7 cellular contexts compared by ENCODE assay signal in the genomic region with DNA sequence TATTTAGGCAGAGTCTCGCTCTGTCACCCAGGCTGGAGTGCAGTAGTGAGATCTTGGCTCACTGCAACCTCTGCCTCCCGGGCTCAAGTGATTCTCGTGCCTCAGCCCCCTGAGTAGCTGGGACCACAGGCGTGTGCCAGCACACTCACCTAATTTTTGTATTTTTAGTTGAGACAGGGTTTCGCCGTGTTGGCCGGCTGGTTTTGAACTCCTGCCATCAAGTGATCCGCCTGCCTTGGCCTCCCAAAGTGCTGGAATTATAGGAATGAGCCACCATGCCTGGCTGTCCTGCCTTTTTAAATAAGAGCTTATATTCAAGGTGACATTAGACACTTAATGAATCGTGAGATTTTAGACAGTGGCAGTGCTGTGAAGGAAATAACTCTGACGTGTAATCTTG. TPM values are rescaled to one million over a fixed set of nuclear protein-coding genes. Genes with fewer than 3 reads are reported as not detected.
DNase-seq lines count a peak whose midpoint lies in the region; ATAC-seq and TF ChIP-seq lines count a peak whose summit lies in the region.
"Not testable (repeated sequence)": the region's sequence is repeated elsewhere in the genome, so short reads cannot be mapped to it uniquely, and the experiment has no call there.

No MANE protein-coding gene starts in this region.

- peaks cover 17 to 72% of the 10 kb centered on the region in 2 experiments; a peak in 3 of 4 replicates for H3K79me1 ChIP-seq in IMR-90 (ENCODE audit: low read depth in 1 of 2, low read length in 2 of 2)

- not testable (repeated sequence) for H3K4ac ChIP-seq in IMR-90 (ENCODE audit: low read depth, low read length)

- H3K18ac ChIP-seq in IMR-90 (ENCODE audit: low read depth, low read length): not testable (repeated sequence)

- H4K20me1 ChIP-seq in IMR-90 (ENCODE audit: insufficient read depth, low read length) (peaks cover 82% of the 10 kb centered on the region), osteoblast (ENCODE audit: insufficient read depth, low read length) (peaks cover 51% of the 10 kb centered on the region)
- H4K20me1 ChIP-seq in fibroblast of lung (ENCODE audit: control insufficient read depth, extremely low read depth, insufficient read depth, low read length): not testable (repeated sequence)

- H3K27me3 ChIP-seq in IMR-90 (ENCODE audit: control insufficient read depth, insufficient read depth, low read length); ascending aorta; fibroblast of lung (ENCODE audit: control insufficient read depth, insufficient read depth, low read length); osteoblast (ENCODE audit: insufficient read depth, low read length): not testable (repeated sequence)

- peak overlapping the region; percentile 7; the same call in 1 of the 2 replicates for H2AK5ac ChIP-seq in IMR-90 (ENCODE audit: low read depth, low read length)

- intact Hi-C loops in IMR-90 (cut with micrococcal nuclease); ascending aorta (cut with DNase I); left ventricle myocardium superior (cut with micrococcal nuclease): not testable (repeated sequence)

- H2BK15ac ChIP-seq in IMR-90 (ENCODE audit: low read depth, low read length): not testable (repeated sequence)

- TF ChIP-seq POLR2A in IMR-90 (IDR thresholded peaks at IDR 0.05; ENCODE audit: low read depth, low read length): not testable (repeated sequence)

- not testable (repeated sequence) for H3K14ac ChIP-seq in IMR-90 (replicated peaks; ENCODE audit: low read depth, low read length)

- H4K5ac ChIP-seq in IMR-90 (ENCODE audit: low read depth, low read length): not testable (repeated sequence)

- in situ Hi-C loops in IMR-90 (cut with MboI; ENCODE audit: low sequenced_read_pairs): not testable (repeated sequence)

- H3K56ac ChIP-seq in IMR-90 (ENCODE audit: extremely low read depth, insufficient read depth, low read length): not testable (repeated sequence)

- dilution Hi-C loops in IMR-90 (cut with HindIII; ENCODE audit: low sequenced_read_pairs, unreplicated experiment): not testable (repeated sequence)

- H2BK120ac ChIP-seq in IMR-90 (ENCODE audit: low read depth, low read length): not testable (repeated sequence)

- peak overlapping the region; percentile 90 for H3K27ac Mint-ChIP-seq in chondrocyte (ENCODE audit: unreplicated experiment)
- peak overlapping the region; percentile 32 for H3K27ac Mint-ChIP-seq in stimulated activated effector memory CD8-positive, alpha-beta T cell treated with anti-CD3 and anti-CD28 coated beads, Interleukin-12 subunit alpha, Interleukin-12 subunit beta, amount 100 ng/mL, for 72 hours

- peaks cover 54% of the 10 kb centered on the region for H3K4me1 Mint-ChIP-seq in chondrocyte (ENCODE audit: low read depth)
- peaks cover 12% of the 10 kb centered on the region for H3K4me1 Mint-ChIP-seq in stimulated activated effector memory CD8-positive, alpha-beta T cell treated with anti-CD3 and anti-CD28 coated beads, Interleukin-12 subunit alpha, Interleukin-12 subunit beta, amount 100 ng/mL, for 72 hours

- not testable (repeated sequence) for H3K4me3 ChIP-seq in IMR-90 (ENCODE audit: insufficient read depth, low read depth, low read length); fibroblast of lung (replicated peaks in 1 of 4; ENCODE audit: control extremely low read depth in 1 of 4, insufficient read depth in 1 of 4, low read depth in 3 of 4, low read length in 4 of 4); osteoblast (ENCODE audit: insufficient read depth, low read length)
- H3K4me3 ChIP-seq in ascending aorta: peak overlapping the region in 1 of 2 donors; percentile 24

- peak overlapping the region; percentile 12; the same call in 1 of the 2 replicates for H3K9ac ChIP-seq in IMR-90 (ENCODE audit: low read depth, low read length)
- not testable (repeated sequence) for H3K9ac ChIP-seq in fibroblast of lung (ENCODE audit: insufficient read depth, low read length)

- POLR2A ChIA-PET in IMR-90 (lab: Charles Lee; ENCODE audit: unreplicated experiment): not testable (repeated sequence)

- not testable (repeated sequence) for DNase-seq in IMR-90; ascending aorta (ENCODE audit: low spot score in 2 of 2); left ventricle myocardium superior; osteoblast (ENCODE audit: insufficient read length, low spot score, missing footprints); stimulated activated effector memory CD8-positive, alpha-beta T cell treated with anti-CD3 and anti-CD28 coated beads, Interleukin-12 subunit alpha, Interleukin-12 subunit beta, amount 100 ng/mL, for 72 hours (ENCODE audit: low spot score in 2 of 2)
- peak; percentile 40 for DNase-seq in chondrocyte (ENCODE audit: low spot score)
- peak in 1 of 2 donors; percentile 58 for DNase-seq in fibroblast of lung (ENCODE audit: low read depth in 2 of 2)

- TF ChIP-seq CTCF in IMR-90 (conservative IDR thresholded peaks at IDR 0.05; ENCODE audit: low read depth, low read length); ascending aorta (IDR thresholded peaks at IDR 0.05); chondrocyte (IDR thresholded peaks at IDR 0.05); fibroblast of lung (conservative IDR thresholded peaks at IDR 0.05 in 1 of 2, IDR thresholded peaks at IDR 0.05 in 1 of 2; ENCODE audit: low read depth in 1 of 2, low read length in 2 of 2); osteoblast (IDR thresholded peaks at IDR 0.05; ENCODE audit: extremely low read depth, low read depth, low read length): not testable (repeated sequence)

- not testable (repeated sequence) for H3K4me3 Mint-ChIP-seq in chondrocyte (ENCODE audit: unreplicated experiment); stimulated activated effector memory CD8-positive, alpha-beta T cell treated with anti-CD3 and anti-CD28 coated beads, Interleukin-12 subunit alpha, Interleukin-12 subunit beta, amount 100 ng/mL, for 72 hours

- H3K36me3 ChIP-seq in IMR-90 (ENCODE audit: control insufficient read depth, insufficient read depth, low read length) (peaks cover 34% of the 10 kb centered on the region), ascending aorta (peaks cover 28 to 42% of the 10 kb centered on the region in 2 donors), osteoblast (ENCODE audit: insufficient read depth, low read length) (peaks cover 36% of the 10 kb centered on the region)
- H3K36me3 ChIP-seq in fibroblast of lung (ENCODE audit: control insufficient read depth, insufficient read depth, low read length): not testable (repeated sequence)

- H3K79me2 ChIP-seq in fibroblast of lung (ENCODE audit: control insufficient read depth, insufficient read depth, low read length) (peaks cover 80% of the 10 kb centered on the region), osteoblast (ENCODE audit: insufficient read depth, low read length) (peaks cover 96% of the 10 kb centered on the region)

- not testable (repeated sequence) for H3K9me3 ChIP-seq in IMR-90 (ENCODE audit: control insufficient read depth, insufficient read depth, low read length); ascending aorta; fibroblast of lung (ENCODE audit: control insufficient read depth, insufficient read depth, low read depth, low read length); osteoblast (ENCODE audit: low read depth, low read length)

- peaks cover 25% of the 10 kb centered on the region for H3K9me1 ChIP-seq in IMR-90 (ENCODE audit: insufficient read depth, low read length)

- not testable (repeated sequence) for TF ChIP-seq RAD21 in IMR-90 (IDR thresholded peaks at IDR 0.05; ENCODE audit: low read length)

- not testable (repeated sequence) for H3K27ac ChIP-seq in IMR-90 (ENCODE audit: insufficient read depth, low read length); fibroblast of lung (ENCODE audit: insufficient read depth, low read length)
- H3K27ac ChIP-seq in ascending aorta: peak overlapping the region; percentile 51 to 71
- H3K27ac ChIP-seq in osteoblast (ENCODE audit: low read depth, low read length): peak overlapping the region; percentile 36

- not testable (repeated sequence) for H3K27me3 Mint-ChIP-seq in chondrocyte (ENCODE audit: low read depth)

- H3K4me2 ChIP-seq in IMR-90 (ENCODE audit: low read depth, low read length); osteoblast (ENCODE audit: insufficient read depth, low read length): not testable (repeated sequence)
- H3K4me2 ChIP-seq in fibroblast of lung (ENCODE audit: extremely low read depth, insufficient read depth, low read length): peak overlapping the region; percentile 26

- 13% methylated on average over 3 of the region's 10 CpGs; no CpG with 5 or more reads in 1 of the 2 experiments for WGBS in IMR-90 (ENCODE audit: extremely low coverage in 2 of 2, insufficient read length in 1 of 2), 2 experiments

- H2AK9ac ChIP-seq in IMR-90 (replicated peaks; ENCODE audit: low read depth, low read length, poor library complexity): not testable (repeated sequence)

- H3K9me3 Mint-ChIP-seq in chondrocyte (ENCODE audit: low read depth); stimulated activated effector memory CD8-positive, alpha-beta T cell treated with anti-CD3 and anti-CD28 coated beads, Interleukin-12 subunit alpha, Interleukin-12 subunit beta, amount 100 ng/mL, for 72 hours: not testable (repeated sequence)

- not testable (repeated sequence) for H3K23ac ChIP-seq in IMR-90 (ENCODE audit: low read depth, low read length)

- H3K4me1 ChIP-seq in IMR-90 (ENCODE audit: control insufficient read depth, insufficient read depth, low read length) (peaks cover 31% of the 10 kb centered on the region), ascending aorta (peaks cover 15 to 30% of the 10 kb centered on the region in 2 donors), fibroblast of lung (ENCODE audit: control insufficient read depth, extremely low read depth, insufficient read depth, low read length) (peaks cover 20% of the 10 kb centered on the region), osteoblast (ENCODE audit: insufficient read depth, low read length) (peaks cover 35% of the 10 kb centered on the region)

- not testable (repeated sequence) for H2BK20ac ChIP-seq in IMR-90 (ENCODE audit: low read depth, low read length)

- not testable (repeated sequence) for ATAC-seq in IMR-90 (ENCODE audit: low read depth); stimulated activated effector memory CD8-positive, alpha-beta T cell treated with anti-CD3 and anti-CD28 coated beads, Interleukin-12 subunit alpha, Interleukin-12 subunit beta, amount 100 ng/mL, for 72 hours
- ATAC-seq in left ventricle myocardium superior: peak; percentile 43

- CTCF ChIA-PET in IMR-90 (lab: Yijun Ruan, JAX): not testable (repeated sequence)

- not testable (repeated sequence) for H4K91ac ChIP-seq in IMR-90 (ENCODE audit: insufficient read depth, low read depth, low read length)

- peaks cover 20% of the 10 kb centered on the region for H3K36me3 Mint-ChIP-seq in chondrocyte (ENCODE audit: low read depth)
- peaks cover 72% of the 10 kb centered on the region for H3K36me3 Mint-ChIP-seq in stimulated activated effector memory CD8-positive, alpha-beta T cell treated with anti-CD3 and anti-CD28 coated beads, Interleukin-12 subunit alpha, Interleukin-12 subunit beta, amount 100 ng/mL, for 72 hours

- not testable (repeated sequence) for BruUV-seq in IMR-90 (replicated peaks; lab: Mats Ljungman, UMichigan)

- H4K8ac ChIP-seq in IMR-90 (ENCODE audit: low read depth in 2 of 2, low read length in 2 of 2): peak overlapping the region in 1 of 2 experiments; percentile 40; a peak in 1 of 4 replicates

- H2BK5ac ChIP-seq in IMR-90 (ENCODE audit: low read depth, low read length, poor library complexity, severe bottlenecking): peak overlapping the region; percentile 22

- H2AFZ ChIP-seq in IMR-90 (replicated peaks; ENCODE audit: low read length, poor library complexity); fibroblast of lung (ENCODE audit: low read length); osteoblast (ENCODE audit: low read length): not testable (repeated sequence)

RNA-seq across cellular contexts. Expression of gene KLC1, which starts 24.3 kb away (rescaled TPM):
- 101 and 139 TPM in 2 replicates for total RNA-seq in IMR-90 (2012; rRNA removed)
- polyA plus RNA-seq in IMR-90 (2012; rRNA removed): 155 and 157 TPM in 2 replicates
- 202 and 321 TPM in 2 replicates for polyA plus RNA-seq in IMR-90 (2012; cell fraction: cytosol; rRNA removed)
- 401 and 574 TPM in 2 replicates for polyA plus RNA-seq in IMR-90 (2012; cell fraction: nucleus; rRNA removed; ENCODE audit: low replicate concordance)
- total RNA-seq in ascending aorta: 302 TPM
- 188 to 226 TPM (median 190 TPM) in 3 replicates for total RNA-seq in chondrocyte
- 138 and 219 TPM in 2 replicates for total RNA-seq in fibroblast of lung
- 180 and 185 TPM in 2 replicates for polyA plus RNA-seq in fibroblast of lung
- polyA plus RNA-seq in fibroblast of lung (2012): 99.9 and 103 TPM in 2 replicates
- polyA minus RNA-seq in fibroblast of lung (ENCODE audit: low replicate concordance): 26.2 and 48.7 TPM in 2 replicates
- total RNA-seq in left ventricle myocardium superior: 146 TPM
- 198 and 205 TPM in 2 replicates for total RNA-seq in osteoblast
